ENCODE assay signal across 1 cellular context in genomic region chr3:149010504-149010951, GRCh38.
A peak's percentile ranks its signal among the peaks of the same experiment; 100 is the strongest.
TF ChIP-seq lines count a peak whose summit lies in the region.

No MANE protein-coding gene starts in this region.

TF ChIP-seq in HepG2, 621 proteins besides CTCF, POLR2A, EP300 and RAD21 (continued from another document and continues in another):
- TF ChIP-seq ZNF280D (CRISPR knock-in tag; IDR thresholded peaks at IDR 0.05) (no peak), ZMYM2 (CRISPR knock-in tag; IDR thresholded peaks at IDR 0.05) (peak; percentile 33; the same call in 1 of the 2 replicates), PAWR (CRISPR knock-in tag; IDR thresholded peaks at IDR 0.05; ENCODE audit: borderline replicate concordance) (no peak), NR0B2 (CRISPR knock-in tag; IDR thresholded peaks at IDR 0.05) (no peak), ONECUT2 (CRISPR knock-in tag; IDR thresholded peaks at IDR 0.05) (peak; percentile 50; the same call in 1 of the 2 replicates), ZSCAN25 (CRISPR knock-in tag; IDR thresholded peaks at IDR 0.05) (no peak), HNRNPLL (IDR thresholded peaks at IDR 0.05; ENCODE audit: low read depth, low read length, poor library complexity, severe bottlenecking) (no peak), ZNF367 (CRISPR knock-in tag; IDR thresholded peaks at IDR 0.05; ENCODE audit: borderline replicate concordance) (no peak), NFYC (CRISPR knock-in tag; IDR thresholded peaks at IDR 0.05) (no peak; the same call in 1 of the 2 replicates), ZBTB3 (CRISPR knock-in tag; IDR thresholded peaks at IDR 0.05; ENCODE audit: borderline replicate concordance, low read depth) (no peak), ZNF704 (CRISPR knock-in tag; IDR thresholded peaks at IDR 0.05; ENCODE audit: borderline replicate concordance) (no peak), SMAD9 (CRISPR knock-in tag; IDR thresholded peaks at IDR 0.05) (no peak), ZNF232 (CRISPR knock-in tag; IDR thresholded peaks at IDR 0.05; ENCODE audit: borderline replicate concordance) (peak; percentile 61; the same call in 1 of the 2 replicates), KAT8 (CRISPR knock-in tag; IDR thresholded peaks at IDR 0.05) (peak; percentile 52; the same call in 1 of the 2 replicates), SCMH1 (CRISPR knock-in tag; IDR thresholded peaks at IDR 0.05; ENCODE audit: borderline replicate concordance) (no peak), PCBP2 (optimal IDR thresholded peaks at IDR 0.05; ENCODE audit: low read depth, low read length, poor library complexity, severe bottlenecking) (no peak), NKX3-1 (CRISPR knock-in tag; IDR thresholded peaks at IDR 0.05) (no peak), CHD4 (IDR thresholded peaks at IDR 0.05; ENCODE audit: borderline replicate concordance, low read length) (no peak), XRCC5 (optimal IDR thresholded peaks at IDR 0.05; ENCODE audit: low read length) (peak; percentile 77), GTF2F1 (IDR thresholded peaks at IDR 0.05; ENCODE audit: low read length) (no peak), YY1 (IDR thresholded peaks at IDR 0.05; ENCODE audit: insufficient read depth, insufficient replicate concordance, low read depth, low read length) (no peak), ZNF292 (CRISPR knock-in tag; IDR thresholded peaks at IDR 0.05; ENCODE audit: borderline replicate concordance, low read depth) (peak; percentile 45; the same call in 1 of the 2 replicates), POGZ (CRISPR knock-in tag; IDR thresholded peaks at IDR 0.05) (peak; percentile 27; the same call in 1 of the 2 replicates), ZNF414 (CRISPR knock-in tag; IDR thresholded peaks at IDR 0.05) (no peak), NCOA2 (CRISPR knock-in tag; IDR thresholded peaks at IDR 0.05) (peak; percentile 69), ZNF121 (CRISPR knock-in tag; IDR thresholded peaks at IDR 0.05) (no peak), TEAD3 (CRISPR knock-in tag; optimal IDR thresholded peaks at IDR 0.05; ENCODE audit: borderline replicate concordance) (peak; percentile 81), MZF1 (CRISPR knock-in tag; IDR thresholded peaks at IDR 0.05; ENCODE audit: borderline replicate concordance) (no peak), ZNF646 (CRISPR knock-in tag; IDR thresholded peaks at IDR 0.05) (no peak), HNF1A (IDR thresholded peaks at IDR 0.05; ENCODE audit: low read depth) (no peak), HNF1A (CRISPR knock-in tag; IDR thresholded peaks at IDR 0.05; ENCODE audit: borderline replicate concordance) (peak; percentile 51; the same call in 1 of the 2 replicates), TMF1 (CRISPR knock-in tag; IDR thresholded peaks at IDR 0.05; ENCODE audit: low read depth) (no peak), IKZF5 (CRISPR knock-in tag; IDR thresholded peaks at IDR 0.05) (peak; percentile 61; the same call in 1 of the 2 replicates), JDP2 (CRISPR knock-in tag; IDR thresholded peaks at IDR 0.05; ENCODE audit: borderline replicate concordance) (no peak), PHF5A (CRISPR knock-in tag; IDR thresholded peaks at IDR 0.05; ENCODE audit: low read depth, unreplicated experiment) (peak; percentile 51), ZNF605 (CRISPR knock-in tag; IDR thresholded peaks at IDR 0.05) (no peak), CHD2 (IDR thresholded peaks at IDR 0.05; ENCODE audit: low read depth, low read length) (no peak), ZNF556 (CRISPR knock-in tag; IDR thresholded peaks at IDR 0.05; ENCODE audit: borderline replicate concordance) (peak; percentile 28; the same call in 1 of the 2 replicates), ZNF331 (CRISPR knock-in tag; IDR thresholded peaks at IDR 0.05) (peak; percentile 31; the same call in 1 of the 2 replicates), ZEB1 (IDR thresholded peaks at IDR 0.05; ENCODE audit: insufficient replicate concordance, low read depth) (peak; percentile 41), KDM2A (CRISPR knock-in tag; IDR thresholded peaks at IDR 0.05; ENCODE audit: borderline replicate concordance, low read depth) (0 out of 2 replicates have a peak, but pooled peaks have one; percentile 27), ZNF674 (CRISPR knock-in tag; IDR thresholded peaks at IDR 0.05; ENCODE audit: low read depth) (no peak), FOSL2 (CRISPR knock-in tag; IDR thresholded peaks at IDR 0.05) (peak; percentile 87), THAP11 (CRISPR knock-in tag; IDR thresholded peaks at IDR 0.05) (0 out of 2 replicates have a peak, but pooled peaks have one; percentile 27), NCOA1 (CRISPR knock-in tag; IDR thresholded peaks at IDR 0.05) (no peak), SRSF9 (IDR thresholded peaks at IDR 0.05; ENCODE audit: borderline replicate concordance, insufficient read depth, low read depth, low read length, poor library complexity, severe bottlenecking) (no peak), ZNF329 (CRISPR knock-in tag; IDR thresholded peaks at IDR 0.05; ENCODE audit: low read depth) (no peak), CBFB (CRISPR knock-in tag; IDR thresholded peaks at IDR 0.05) (0 out of 2 replicates have a peak, but pooled peaks have one; percentile 30), ZFP41 (CRISPR knock-in tag; IDR thresholded peaks at IDR 0.05; ENCODE audit: borderline replicate concordance) (no peak), ZNF790 (CRISPR knock-in tag; IDR thresholded peaks at IDR 0.05; ENCODE audit: borderline replicate concordance) (no peak), NFATC3 (CRISPR knock-in tag; IDR thresholded peaks at IDR 0.05) (no peak), RXRA (CRISPR knock-in tag; IDR thresholded peaks at IDR 0.05) (peak; percentile 90), PPARG (CRISPR knock-in tag; conservative IDR thresholded peaks at IDR 0.05) (no peak), ZSCAN22 (CRISPR knock-in tag; IDR thresholded peaks at IDR 0.05) (no peak), ZNF619 (CRISPR knock-in tag; IDR thresholded peaks at IDR 0.05) (no peak)
